In genomic region chr18:42296723-42297122, GRCh38 we compare ENCODE assay signal across 20 cellular contexts.
A peak's percentile ranks its signal among the peaks of the same experiment; 100 is the strongest.
DNase-seq lines count a peak whose midpoint lies in the region; TF ChIP-seq lines count a peak whose summit lies in the region.
"Had no signal": no experiment of that assay in that cellular context is flagged by ENCODE, and none has a peak within 500 bp of the region (broad histone marks: within the 10 kb centered on the region; RNA-seq: fewer than 3 reads in every experiment).

No MANE protein-coding gene starts in this region.

- DNase-seq in astrocyte of the cerebellum (ENCODE audit: low read depth) = peak; percentile 42
- DNase-seq in fibroblast of the aortic adventitia (ENCODE audit: low read depth) = peak; percentile 21
- peak; percentile 9 for DNase-seq in stromal cell of bone marrow (ENCODE audit: low read depth)
- DNase-seq in HuH-7.5 (ENCODE audit: low spot score) = no peak
- no peak for DNase-seq in epidermal melanocyte (ENCODE audit: insufficient read length, low spot score)
- DNase-seq in NCI-H345 treated with DMSO at 0.1 percent for 48 hours (lab: John Stamatoyannopoulos, UW; ENCODE audit: unreplicated experiment) = no peak
- DNase-seq: activated CD4-positive, alpha-beta T cell treated with anti-CD3 and anti-CD28 coated beads, Interleukin-2, amount 50 U/mL, for 48 hours; activated naive CD4-positive, alpha-beta T cell treated with anti-CD3 and anti-CD28 coated beads for 36 hours; adrenal gland; caudate nucleus; heart right ventricle; NCI-H1092; NCI-H1930; NCI-H526; sigmoid colon; stimulated activated CD4-positive, alpha-beta T cell treated with anti-CD3 and anti-CD28 coated beads, Interleukin-4, amount 100 ng/mL, for 4 hours; upper lobe of right lung had no signal

- no peak for TF ChIP-seq EP300 in Ishikawa (IDR thresholded peaks at IDR 0.05; ENCODE audit: borderline replicate concordance)

- in situ Hi-C loops in astrocyte of the cerebellum (cut with HindIII; ENCODE audit: low sequenced_read_pairs) = no loop called here

- H3K4me3 ChIP-seq in astrocyte of the cerebellum (ENCODE audit: low read depth, low read length) (no peak overlapping the region), fibroblast of the aortic adventitia (ENCODE audit: low read depth, low read length) (no peak overlapping the region)
- H3K4me3 ChIP-seq: adrenal gland, heart right ventricle, sigmoid colon, SJSA1, suprapubic skin, upper lobe of right lung had no signal

- TF ChIP-seq RAD21 in Ishikawa (IDR thresholded peaks at IDR 0.05; ENCODE audit: low read depth) = no peak

- TF ChIP-seq CTCF in astrocyte of the cerebellum (IDR thresholded peaks at IDR 0.05; ENCODE audit: low read depth, low read length, missing control alignments) (no peak), fibroblast of the aortic adventitia (IDR thresholded peaks at IDR 0.05; ENCODE audit: insufficient read depth, low read length) (no peak)

TF ChIP-seq in Ishikawa, 13 proteins besides CTCF, POLR2A, EP300 and RAD21:
- TF ChIP-seq EGR1 (IDR thresholded peaks at IDR 0.05) (no peak), REST (IDR thresholded peaks at IDR 0.05; ENCODE audit: low read depth) (peak; percentile 79)

Comparison
In these comparisons a context has a peak if more than half of its experiments do, and no peak if none do; other contexts are left out.
1. DNase-seq: peak in astrocyte of the cerebellum (single experiment), fibroblast of the aortic adventitia (single experiment) and stromal cell of bone marrow (single experiment); none in HuH-7.5 (single experiment), epidermal melanocyte (single experiment) and NCI-H345 treated with DMSO at 0.1 percent for 48 hours (single experiment).